In genomic region chr10:93379366-93380042, GRCh38 we compare ENCODE assay signal across 8 cellular contexts.
DNase-seq lines count a peak whose midpoint lies in the region; ATAC-seq and TF ChIP-seq lines count a peak whose summit lies in the region.
"Had no signal": no experiment of that assay in that cellular context is flagged by ENCODE, and none has a peak within 500 bp of the region (broad histone marks: within the 10 kb centered on the region; RNA-seq: fewer than 3 reads in every experiment).

No MANE protein-coding gene starts in this region.

- H3K4me3 Mint-ChIP-seq in activated T-cell treated with anti-CD3 and anti-CD28 coated beads, Interleukin-2, amount 50 U/mL, for 72 hours, result peak overlapping the region; percentile 74 to 85

- H3K36me3 Mint-ChIP-seq in activated T-cell treated with anti-CD3 and anti-CD28 coated beads, Interleukin-2, amount 50 U/mL, for 72 hours (ENCODE audit: insufficient read depth in 2 of 2), result peaks cover 3 to 18% of the 10 kb centered on the region in 2 donors

- peak; percentile 89 to 93 for ATAC-seq in activated T-cell treated with anti-CD3 and anti-CD28 coated beads, Interleukin-2, amount 50 U/mL, for 72 hours (replicated peaks in 1 of 2)
- ATAC-seq in foreskin keratinocyte (peak; percentile 52), GM21390 (IDR thresholded peaks at IDR 0.05; ENCODE audit: unreplicated experiment) (no peak), GM19395 (IDR thresholded peaks at IDR 0.05; ENCODE audit: unreplicated experiment) (no peak)

- H3K4me1 ChIP-seq in foreskin keratinocyte, result peaks cover 48% of the 10 kb centered on the region

- no peak for TF ChIP-seq CTCF in foreskin keratinocyte (conservative IDR thresholded peaks at IDR 0.05)

- peaks cover 60% of the 10 kb centered on the region for H3K4me1 Mint-ChIP-seq in activated T-cell treated with anti-CD3 and anti-CD28 coated beads, Interleukin-2, amount 50 U/mL, for 72 hours (ENCODE audit: low read depth)

- no peaks in the 10 kb centered on the region for H3K27me3 Mint-ChIP-seq in activated T-cell treated with anti-CD3 and anti-CD28 coated beads, Interleukin-2, amount 50 U/mL, for 72 hours (ENCODE audit: low read depth)

- H3K27ac Mint-ChIP-seq in activated T-cell treated with anti-CD3 and anti-CD28 coated beads, Interleukin-2, amount 50 U/mL, for 72 hours, result peak overlapping the region; percentile 98

- H3K27me3 ChIP-seq in foreskin keratinocyte, result no peaks in the 10 kb centered on the region

- peak overlapping the region; percentile 60 for H3K27ac ChIP-seq in foreskin keratinocyte
- H3K27ac ChIP-seq: KMS-11 had no signal

- no peaks in the 10 kb centered on the region for H3K9me3 Mint-ChIP-seq in activated T-cell treated with anti-CD3 and anti-CD28 coated beads, Interleukin-2, amount 50 U/mL, for 72 hours

- DNase-seq in LHCN-M2 (ENCODE audit: low read depth), result peak; percentile 90
- peak; percentile 64 to 75 for DNase-seq in activated T-cell treated with anti-CD3 and anti-CD28 coated beads, Interleukin-2, amount 50 U/mL, for 72 hours
- DNase-seq in foreskin keratinocyte, result peak; percentile 50 to 78
- peak; percentile 70 for DNase-seq in stromal cell of bone marrow (ENCODE audit: low read depth)
- no peak for DNase-seq in NCI-H510A treated with DMSO at 0.1 percent for 48 hours (lab: John Stamatoyannopoulos, UW)

Comparison
In these comparisons a context has a peak if more than half of its experiments do, and no peak if none do; other contexts are left out.
1. ATAC-seq: peak in activated T-cell treated with anti-CD3 and anti-CD28 coated beads, Interleukin-2, amount 50 U/mL, for 72 hours (2 of 2) and foreskin keratinocyte (single experiment); none in GM21390 (single experiment) and GM19395 (single experiment).